ENCODE assay signal across 21 cellular contexts in genomic region chr16:1326946-1327618, GRCh38. TPM values are rescaled to one million over a fixed set of nuclear protein-coding genes. Genes with fewer than 3 reads are reported as not detected.
"Had no signal": no experiment of that assay in that cellular context is flagged by ENCODE, and none has a peak within 500 bp of the region (broad histone marks: within the 10 kb centered on the region; RNA-seq: fewer than 3 reads in every experiment).

No MANE protein-coding gene starts in this region.

- FAIRE-seq: keratinocyte had no signal

- H3K36me3 ChIP-seq: prostate gland had no signal

- ATAC-seq: activated naive CD8-positive, alpha-beta T cell treated with anti-CD3 and anti-CD28 coated beads, Interleukin-2, amount 50 U/mL, for 24 hours; activated T-helper 17 cell treated with anti-CD3 and anti-CD28 coated beads, Interleukin-2, amount 50 U/mL, for 72 hours had no signal

- H3K4me1 Mint-ChIP-seq: activated T-helper 17 cell treated with anti-CD3 and anti-CD28 coated beads, Interleukin-2, amount 50 U/mL, for 72 hours had no signal

- H3K4me3 ChIP-seq: colonic mucosa, lung, prostate gland, right atrium auricular region, stomach, vagina had no signal

- H3K9me3 ChIP-seq: colonic mucosa, prostate gland, vagina had no signal

- H3K4me3 Mint-ChIP-seq: activated naive CD8-positive, alpha-beta T cell treated with anti-CD3 and anti-CD28 coated beads, Interleukin-2, amount 50 U/mL, for 24 hours; activated T-helper 17 cell treated with anti-CD3 and anti-CD28 coated beads, Interleukin-2, amount 50 U/mL, for 72 hours; mesothelial cell of epicardium; T-helper 1 cell treated with Interleukin-12 subunit alpha and Interleukin-12 subunit beta and Interleukin-4 antibody, amounts not matched to agents 30 μg/mL and 1 μg/mL, for 36 hours had no signal

- DNase-seq: activated CD4-positive, alpha-beta T cell treated with anti-CD3 and anti-CD28 coated beads, Interleukin-2, amount 50 U/mL, for 48 hours; activated naive CD4-positive, alpha-beta T cell; activated naive CD8-positive, alpha-beta T cell treated with anti-CD3 and anti-CD28 coated beads, Interleukin-2, amount 50 U/mL, for 24 hours; anterior cingulate cortex; brain microvascular endothelial cell; central memory CD4-positive, alpha-beta T cell; colonic mucosa; erythroblast; foreskin melanocyte; stimulated activated CD4-positive, alpha-beta T cell treated with anti-CD3 and anti-CD28 coated beads, Interleukin-2, amount 100 ng/mL, for 24 hours; stomach; trophoblast cell had no signal

- H3K27me3 Mint-ChIP-seq: activated T-helper 17 cell treated with anti-CD3 and anti-CD28 coated beads, Interleukin-2, amount 50 U/mL, for 72 hours had no signal

- H3K27me3 ChIP-seq: right atrium auricular region, vagina had no signal

- H3K27ac Mint-ChIP-seq: activated naive CD8-positive, alpha-beta T cell treated with anti-CD3 and anti-CD28 coated beads, Interleukin-2, amount 50 U/mL, for 24 hours; activated T-helper 17 cell treated with anti-CD3 and anti-CD28 coated beads, Interleukin-2, amount 50 U/mL, for 72 hours; mesothelial cell of epicardium; T-helper 1 cell treated with Interleukin-12 subunit alpha and Interleukin-12 subunit beta and Interleukin-4 antibody, amounts not matched to agents 30 μg/mL and 1 μg/mL, for 36 hours had no signal

- H3K27ac ChIP-seq: brain microvascular endothelial cell, colonic mucosa, prostate gland, right atrium auricular region, vagina, VCaP had no signal

- H3K9me3 Mint-ChIP-seq: activated naive CD8-positive, alpha-beta T cell treated with anti-CD3 and anti-CD28 coated beads, Interleukin-2, amount 50 U/mL, for 24 hours; activated T-helper 17 cell treated with anti-CD3 and anti-CD28 coated beads, Interleukin-2, amount 50 U/mL, for 72 hours; mesothelial cell of epicardium; T-helper 1 cell treated with Interleukin-12 subunit alpha and Interleukin-12 subunit beta and Interleukin-4 antibody, amounts not matched to agents 30 μg/mL and 1 μg/mL, for 36 hours had no signal

RNA-seq across cellular contexts. Expression of gene BAIAP3, which starts 6.4 kb away (rescaled TPM):
- polyA plus RNA-seq: keratinocyte had no signal
